ENCODE assay signal across 28 cellular contexts in genomic region chr17:34303606-34304005, GRCh38. TPM values are rescaled to one million over a fixed set of nuclear protein-coding genes. Genes with fewer than 3 reads are reported as not detected.
DNase-seq lines count a peak whose midpoint lies in the region; ATAC-seq and TF ChIP-seq lines count a peak whose summit lies in the region.
"Had no signal": no experiment of that assay in that cellular context is flagged by ENCODE, and none has a peak within 500 bp of the region (broad histone marks: within the 10 kb centered on the region; RNA-seq: fewer than 3 reads in every experiment).

No MANE protein-coding gene starts in this region.

- no peak overlapping the region for H3K4me3 ChIP-seq in coronary artery
- H3K4me3 ChIP-seq: BLaER1, GM12878 had no signal

- TF ChIP-seq CTCF in coronary artery (IDR thresholded peaks at IDR 0.05) (no peak), osteocyte (IDR thresholded peaks at IDR 0.05) (no peak)

- ATAC-seq in activated CD4-positive, alpha-beta T cell treated with anti-CD3 and anti-CD28 coated beads for 36 hours = no peak
- no peak for ATAC-seq in HG02610 (IDR thresholded peaks at IDR 0.05; ENCODE audit: unreplicated experiment)
- ATAC-seq in GM21367 (IDR thresholded peaks at IDR 0.05; ENCODE audit: unreplicated experiment) = no peak
- ATAC-seq: GM12878 had no signal

- intact Hi-C loops in dendritic cell treated with granulocyte-macrophage colony-stimulating factor and Interleukin-4, amounts not matched to agents 40 ng/mL and 50 ng/mL, for 4 days (cut with micrococcal nuclease) = loop anchor here (5.0 kb wide), 1 partner anchor 41 kb away; no protein-coding TSS in a partner anchor
- intact Hi-C loops in activated CD4-positive, alpha-beta T cell treated with anti-CD3 and anti-CD28 coated beads for 36 hours (cut with DNase I, micrococcal nuclease) = no loop called here

- H3K4me3 Mint-ChIP-seq in dendritic cell treated with granulocyte-macrophage colony-stimulating factor and Interleukin-4, amounts not matched to agents 40 ng/mL and 50 ng/mL, for 4 days = no peak overlapping the region
- no peak overlapping the region for H3K4me3 Mint-ChIP-seq in osteocyte (ENCODE audit: unreplicated experiment)
- H3K4me3 Mint-ChIP-seq in activated CD4-positive, alpha-beta T cell treated with anti-CD3 and anti-CD28 coated beads for 36 hours = no peak overlapping the region
- H3K4me3 Mint-ChIP-seq: CD14-positive monocyte; CD4-positive, alpha-beta memory T cell; CD4-positive, CD25-positive, alpha-beta regulatory T cell; CD8-positive, alpha-beta memory T cell had no signal

- H3K27ac Mint-ChIP-seq in dendritic cell treated with granulocyte-macrophage colony-stimulating factor and Interleukin-4, amounts not matched to agents 40 ng/mL and 50 ng/mL, for 4 days = peak overlapping the region; percentile 56
- H3K27ac Mint-ChIP-seq in osteocyte (ENCODE audit: unreplicated experiment) = no peak overlapping the region
- no peak overlapping the region for H3K27ac Mint-ChIP-seq in activated CD4-positive, alpha-beta T cell treated with anti-CD3 and anti-CD28 coated beads for 36 hours
- H3K27ac Mint-ChIP-seq: CD14-positive monocyte; CD4-positive, alpha-beta memory T cell; CD4-positive, CD25-positive, alpha-beta regulatory T cell had no signal

- POLR2A ChIA-PET in activated CD4-positive, alpha-beta T cell treated with anti-CD3 and anti-CD28 coated beads for 36 hours (lab: Charles Lee) = no interaction called here

- CTCF ChIA-PET in activated CD4-positive, alpha-beta T cell treated with anti-CD3 and anti-CD28 coated beads for 36 hours (lab: Charles Lee) = no interaction called here

- H3K27ac ChIP-seq in coronary artery = no peak overlapping the region
- H3K27ac ChIP-seq: BLaER1 had no signal

- DNase-seq in coronary artery (ENCODE audit: low spot score) = peak; percentile 58
- peak; percentile 46 for DNase-seq in islet precursor cell
- peak; percentile 23 for DNase-seq in osteocyte (ENCODE audit: extremely low spot score, unreplicated experiment)
- no peak for DNase-seq in activated CD4-positive, alpha-beta T cell treated with anti-CD3 and anti-CD28 coated beads for 36 hours
- DNase-seq: 8988T; ACHN; BE2C; C1 segment of cervical spinal cord; CD4-positive, alpha-beta memory T cell; CD4-positive, CD25-positive, alpha-beta regulatory T cell; CD8-positive, alpha-beta memory T cell; COR-L47; DMS 273 treated with DMSO at 0.1 percent for 48 hours; DMS153; DMS53; DMS79; DND-41; EL; GDM1 had no signal

- H3K27me3 Mint-ChIP-seq in dendritic cell treated with granulocyte-macrophage colony-stimulating factor and Interleukin-4, amounts not matched to agents 40 ng/mL and 50 ng/mL, for 4 days = peaks cover 11% of the 10 kb centered on the region
- H3K27me3 Mint-ChIP-seq in osteocyte (ENCODE audit: unreplicated experiment) = no peaks in the 10 kb centered on the region
- peaks cover 18% of the 10 kb centered on the region for H3K27me3 Mint-ChIP-seq in activated CD4-positive, alpha-beta T cell treated with anti-CD3 and anti-CD28 coated beads for 36 hours

- H3K36me3 Mint-ChIP-seq in dendritic cell treated with granulocyte-macrophage colony-stimulating factor and Interleukin-4, amounts not matched to agents 40 ng/mL and 50 ng/mL, for 4 days (ENCODE audit: low read depth) = no peaks in the 10 kb centered on the region
- H3K36me3 Mint-ChIP-seq in osteocyte (ENCODE audit: unreplicated experiment) = no peaks in the 10 kb centered on the region
- no peaks in the 10 kb centered on the region for H3K36me3 Mint-ChIP-seq in activated CD4-positive, alpha-beta T cell treated with anti-CD3 and anti-CD28 coated beads for 36 hours (ENCODE audit: low read depth)
- H3K36me3 Mint-ChIP-seq: CD14-positive monocyte; CD4-positive, alpha-beta memory T cell; CD4-positive, CD25-positive, alpha-beta regulatory T cell; CD8-positive, alpha-beta memory T cell had no signal

- peaks cover 96% of the 10 kb centered on the region for H3K4me1 Mint-ChIP-seq in dendritic cell treated with granulocyte-macrophage colony-stimulating factor and Interleukin-4, amounts not matched to agents 40 ng/mL and 50 ng/mL, for 4 days (ENCODE audit: low read depth)
- peaks cover 36% of the 10 kb centered on the region for H3K4me1 Mint-ChIP-seq in osteocyte (ENCODE audit: unreplicated experiment)
- H3K4me1 Mint-ChIP-seq in activated CD4-positive, alpha-beta T cell treated with anti-CD3 and anti-CD28 coated beads for 36 hours = no peaks in the 10 kb centered on the region
- H3K4me1 Mint-ChIP-seq: CD4-positive, alpha-beta memory T cell; CD4-positive, CD25-positive, alpha-beta regulatory T cell; CD8-positive, alpha-beta memory T cell had no signal

- no peaks in the 10 kb centered on the region for H3K9me3 Mint-ChIP-seq in dendritic cell treated with granulocyte-macrophage colony-stimulating factor and Interleukin-4, amounts not matched to agents 40 ng/mL and 50 ng/mL, for 4 days
- no peaks in the 10 kb centered on the region for H3K9me3 Mint-ChIP-seq in osteocyte (ENCODE audit: unreplicated experiment)
- H3K9me3 Mint-ChIP-seq in activated CD4-positive, alpha-beta T cell treated with anti-CD3 and anti-CD28 coated beads for 36 hours (ENCODE audit: low read depth) = no peaks in the 10 kb centered on the region

RNA-seq across cellular contexts. Expression of gene CCL8, which starts 15.6 kb away (rescaled TPM):
- not detected in 2 replicates for total RNA-seq in osteocyte
- not detected for total RNA-seq in activated CD4-positive, alpha-beta T cell treated with anti-CD3 and anti-CD28 coated beads for 36 hours
- total RNA-seq: A673; CD4-positive, alpha-beta memory T cell; CD4-positive, CD25-positive, alpha-beta regulatory T cell; CD8-positive, alpha-beta memory T cell; Daoy; G401; GM12878 had no signal

RNA-seq across cellular contexts. Expression of gene CCL11, which starts 18.1 kb away (rescaled TPM):
- not detected in 2 replicates for total RNA-seq in osteocyte
- not detected for total RNA-seq in activated CD4-positive, alpha-beta T cell treated with anti-CD3 and anti-CD28 coated beads for 36 hours
- total RNA-seq: A673; CD4-positive, alpha-beta memory T cell; CD4-positive, CD25-positive, alpha-beta regulatory T cell; CD8-positive, alpha-beta memory T cell; Daoy; G401; GM12878 had no signal

RNA-seq across cellular contexts. Expression of gene CCL7, which starts 33.6 kb away (rescaled TPM):
- not detected in 2 replicates for total RNA-seq in osteocyte
- not detected for total RNA-seq in activated CD4-positive, alpha-beta T cell treated with anti-CD3 and anti-CD28 coated beads for 36 hours
- total RNA-seq: A673; CD4-positive, alpha-beta memory T cell; CD4-positive, CD25-positive, alpha-beta regulatory T cell; CD8-positive, alpha-beta memory T cell; G401; GM12878 had no signal

RNA-seq across cellular contexts. Expression of gene CCL2, which starts 48.5 kb away (rescaled TPM):
- total RNA-seq in osteocyte = 50.3 and 59.3 TPM in 2 replicates
- not detected for total RNA-seq in activated CD4-positive, alpha-beta T cell treated with anti-CD3 and anti-CD28 coated beads for 36 hours
- total RNA-seq: CD4-positive, CD25-positive, alpha-beta regulatory T cell; G401; GM12878 had no signal

RNA-seq across cellular contexts. Expression of gene CCL13, which starts 52.7 kb away (rescaled TPM):
- total RNA-seq in osteocyte = not detected in 2 replicates
- total RNA-seq in activated CD4-positive, alpha-beta T cell treated with anti-CD3 and anti-CD28 coated beads for 36 hours = not detected
- total RNA-seq: A673; CD4-positive, alpha-beta memory T cell; CD4-positive, CD25-positive, alpha-beta regulatory T cell; CD8-positive, alpha-beta memory T cell; Daoy; G401; GM12878 had no signal
